ENCODE assay signal across 19 cellular contexts in the genomic region with DNA sequence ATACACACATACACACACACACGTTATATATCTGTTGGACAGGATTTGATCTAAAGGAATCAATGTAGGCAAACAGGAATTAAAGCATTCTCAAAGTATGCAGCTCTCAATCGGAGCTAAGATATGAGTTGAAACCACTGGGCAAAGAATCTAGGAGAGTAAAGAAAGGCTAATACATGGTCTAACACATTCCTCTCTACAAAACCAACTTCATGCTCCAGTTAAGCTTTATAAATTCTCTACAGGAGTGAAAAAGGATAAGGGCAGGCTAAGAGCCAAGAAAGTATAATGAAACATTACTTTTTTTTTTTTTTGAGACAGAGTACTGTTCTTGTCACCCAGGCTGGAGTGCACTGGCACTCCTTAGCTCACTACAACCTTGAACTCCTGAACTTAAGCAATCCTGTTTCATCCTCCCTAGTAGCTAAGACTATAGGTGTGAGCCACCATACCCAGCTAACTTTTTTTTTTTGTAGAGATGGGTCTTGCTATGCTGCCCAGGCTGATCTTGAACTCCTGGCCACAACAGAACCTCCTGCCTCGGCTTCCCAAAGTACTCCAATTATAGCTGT. TPM values are rescaled to one million over a fixed set of nuclear protein-coding genes. Genes with fewer than 3 reads are reported as not detected.
DNase-seq lines count a peak whose midpoint lies in the region; ATAC-seq and TF ChIP-seq lines count a peak whose summit lies in the region.
"Had no signal": no experiment of that assay in that cellular context is flagged by ENCODE, and none has a peak within 500 bp of the region (broad histone marks: within the 10 kb centered on the region; RNA-seq: fewer than 3 reads in every experiment).

No MANE protein-coding gene starts in this region.

- peaks cover 22 to 79% (median 23%) of the 10 kb centered on the region in 3 donors for H3K4me1 ChIP-seq in gastroesophageal sphincter
- H3K4me1 ChIP-seq in muscle layer of colon (ENCODE audit: insufficient read depth, low read length), result peaks cover 36% of the 10 kb centered on the region
- peaks cover 60 to 67% of the 10 kb centered on the region in 2 donors for H3K4me1 ChIP-seq in thyroid gland
- H3K4me1 ChIP-seq in vagina, result peaks cover 57% of the 10 kb centered on the region
- H3K4me1 ChIP-seq: colonic mucosa, neural progenitor cell had no signal

- H3K36me3 ChIP-seq in gastroesophageal sphincter, result peaks cover 4 to 68% of the 10 kb centered on the region in 2 donors
- peaks cover 36% of the 10 kb centered on the region for H3K36me3 ChIP-seq in muscle layer of colon (ENCODE audit: insufficient read depth, low read length)
- peaks cover 26 to 33% of the 10 kb centered on the region in 2 donors for H3K36me3 ChIP-seq in thyroid gland
- H3K36me3 ChIP-seq in vagina, result peaks cover 0 to 61% of the 10 kb centered on the region in 2 donors

- H3K27me3 Mint-ChIP-seq in activated T-cell treated with anti-CD3 and anti-CD28 coated beads, Interleukin-2, amount 50 U/mL, for 24 hours, result no peaks in the 10 kb centered on the region
- H3K27me3 Mint-ChIP-seq in T-cell, result no peaks in the 10 kb centered on the region
- H3K27me3 Mint-ChIP-seq: stimulated activated memory B cell treated with anti-CD40 and anti-IgM and Interleukin-4, amounts not matched to agents 10 μg/mL and 1 μg/mL and 100 μg/mL, for 72 hours had no signal

- peak overlapping the region; percentile 43 to 65 (median 58) for H3K27ac ChIP-seq in gastroesophageal sphincter
- H3K27ac ChIP-seq in muscle layer of colon (ENCODE audit: low read depth, low read length), result peak overlapping the region; percentile 24
- H3K27ac ChIP-seq in thyroid gland, result peak overlapping the region; percentile 56 to 72 (median 68)
- no peak overlapping the region for H3K27ac ChIP-seq in vagina
- H3K27ac ChIP-seq: 22Rv1, colonic mucosa, KMS-11, neural progenitor cell had no signal

- H3K9me3 Mint-ChIP-seq in activated T-cell treated with anti-CD3 and anti-CD28 coated beads, Interleukin-2, amount 50 U/mL, for 24 hours, result no peaks in the 10 kb centered on the region
- H3K9me3 Mint-ChIP-seq in T-cell, result no peaks in the 10 kb centered on the region
- H3K9me3 Mint-ChIP-seq: mesothelial cell of epicardium; neural progenitor cell; stimulated activated memory B cell treated with anti-CD40 and anti-IgM and Interleukin-4, amounts not matched to agents 10 μg/mL and 1 μg/mL and 100 μg/mL, for 72 hours had no signal

- TF ChIP-seq CTCF in gastroesophageal sphincter (IDR thresholded peaks at IDR 0.05), result no peak
- TF ChIP-seq CTCF in thyroid gland (IDR thresholded peaks at IDR 0.05), result no peak
- TF ChIP-seq CTCF in vagina (IDR thresholded peaks at IDR 0.05), result no peak

- CTCF ChIA-PET in T-cell (lab: Charles Lee), result interaction anchor here (0.6 to 2.0 kb wide), 8 partner anchors 9 to 190 kb away, joined by 3 to 8 read pairs (median 4); partner anchors contain the start of gene FBXL3 (in 1 of the 2)

- H3K9ac ChIP-seq in muscle layer of colon (ENCODE audit: low read length), result no peak overlapping the region
- H3K9ac ChIP-seq: KMS-11, neural progenitor cell had no signal

- peaks cover 91% of the 10 kb centered on the region for H3K36me3 Mint-ChIP-seq in activated T-cell treated with anti-CD3 and anti-CD28 coated beads, Interleukin-2, amount 50 U/mL, for 24 hours (ENCODE audit: low read depth)
- H3K36me3 Mint-ChIP-seq in T-cell, result peaks cover 58% of the 10 kb centered on the region

- POLR2A ChIA-PET in T-cell (lab: Charles Lee), result interaction anchor here in 1 of 2 donors (0.5 to 2.9 kb wide), 4 partner anchors 10 to 732 kb away, joined by 3 to 11 read pairs (median 6); no protein-coding TSS in a partner anchor

- TF ChIP-seq EP300 in gastroesophageal sphincter (IDR thresholded peaks at IDR 0.05), result no peak

- H3K27ac Mint-ChIP-seq in activated T-cell treated with anti-CD3 and anti-CD28 coated beads, Interleukin-2, amount 50 U/mL, for 24 hours, result peak overlapping the region; percentile 19
- peak overlapping the region in 1 of 2 donors; percentile 11 for H3K27ac Mint-ChIP-seq in T-cell
- H3K27ac Mint-ChIP-seq: mesothelial cell of epicardium; neural progenitor cell; stimulated activated memory B cell treated with anti-CD40 and anti-IgM and Interleukin-4, amounts not matched to agents 10 μg/mL and 1 μg/mL and 100 μg/mL, for 72 hours had no signal

- no peak for DNase-seq in activated T-cell treated with anti-CD3 and anti-CD28 coated beads, Interleukin-2, amount 50 U/mL, for 24 hours
- DNase-seq in activated T-cell treated with anti-CD3 and anti-CD28 coated beads, Interleukin-2, amount 50 U/mL, for 48 hours, result no peak
- DNase-seq in thyroid gland (no peak), T-cell (no peak), vagina (ENCODE audit: extremely low spot score in 2 of 2) (no peak), GOT3 (lab: John Stamatoyannopoulos, UW) (no peak)
- DNase-seq: activated CD4-positive, alpha-beta T cell treated with anti-CD3 and anti-CD28 coated beads for 4 hours; activated effector memory CD4-positive, alpha-beta T cell treated with anti-CD3 and anti-CD28 coated beads, Interleukin-2, amount 50 U/mL, for 16 hours; anterior cingulate cortex; colonic mucosa; NCI-H1048; NCI-H2029 had no signal

- no peak overlapping the region for H3K4me3 Mint-ChIP-seq in activated T-cell treated with anti-CD3 and anti-CD28 coated beads, Interleukin-2, amount 50 U/mL, for 24 hours
- no peak overlapping the region for H3K4me3 Mint-ChIP-seq in T-cell
- H3K4me3 Mint-ChIP-seq: mesothelial cell of epicardium; neural progenitor cell; stimulated activated memory B cell treated with anti-CD40 and anti-IgM and Interleukin-4, amounts not matched to agents 10 μg/mL and 1 μg/mL and 100 μg/mL, for 72 hours had no signal

- intact Hi-C loops in thyroid gland (cut with DNase I) (no loop called here), vagina (cut with DNase I) (no loop called here)

- H3K4me3 ChIP-seq in gastroesophageal sphincter (no peak overlapping the region), muscle layer of colon (ENCODE audit: low read depth in 1 of 2, low read length in 2 of 2) (no peak overlapping the region), thyroid gland (replicated peaks in 1 of 3) (no peak overlapping the region), vagina (no peak overlapping the region)
- H3K4me3 ChIP-seq: colonic mucosa, neural progenitor cell had no signal

- 53 to 66% methylated on average over 3 of the region's 3 CpGs for WGBS in gastroesophageal sphincter (ENCODE audit: low coverage in 1 of 2), 2 donors
- WGBS in thyroid gland, 2 donors, result 56 to 58% methylated on average over 3 of the region's 3 CpGs

- H3K27me3 ChIP-seq in gastroesophageal sphincter, result no peaks in the 10 kb centered on the region
- no peaks in the 10 kb centered on the region for H3K27me3 ChIP-seq in muscle layer of colon (ENCODE audit: control insufficient read depth in 1 of 2, insufficient read depth in 2 of 2, low read length in 2 of 2)
- no peaks in the 10 kb centered on the region for H3K27me3 ChIP-seq in thyroid gland
- no peaks in the 10 kb centered on the region for H3K27me3 ChIP-seq in vagina
- H3K27me3 ChIP-seq: colonic mucosa, neural progenitor cell had no signal

- TF ChIP-seq POLR2A in gastroesophageal sphincter (IDR thresholded peaks at IDR 0.05) (no peak), thyroid gland (IDR thresholded peaks at IDR 0.05) (no peak), vagina (IDR thresholded peaks at IDR 0.05) (no peak)

- no peaks in the 10 kb centered on the region for H3K9me3 ChIP-seq in gastroesophageal sphincter
- H3K9me3 ChIP-seq in muscle layer of colon (ENCODE audit: low read length), result no peaks in the 10 kb centered on the region
- no peaks in the 10 kb centered on the region for H3K9me3 ChIP-seq in thyroid gland
- no peaks in the 10 kb centered on the region for H3K9me3 ChIP-seq in vagina
- H3K9me3 ChIP-seq: colonic mucosa had no signal

- peak; percentile 36 for ATAC-seq in gastroesophageal sphincter
- ATAC-seq in T-cell (replicated peaks in 1 of 4), result no peak
- ATAC-seq: stimulated activated memory B cell treated with anti-CD40 and anti-IgM and Interleukin-4, amounts not matched to agents 10 μg/mL and 1 μg/mL and 100 μg/mL, for 72 hours had no signal

- H3K4me1 Mint-ChIP-seq in activated T-cell treated with anti-CD3 and anti-CD28 coated beads, Interleukin-2, amount 50 U/mL, for 24 hours (ENCODE audit: low read depth), result peaks cover 62% of the 10 kb centered on the region
- H3K4me1 Mint-ChIP-seq in T-cell, result peaks cover 65 to 74% (median 66%) of the 10 kb centered on the region in 3 donors
- H3K4me1 Mint-ChIP-seq: neural progenitor cell had no signal

RNA-seq across cellular contexts. Expression of gene FBXL3, which starts 10.6 kb away (rescaled TPM):
- total RNA-seq in gastroesophageal sphincter, result 100 to 1,000 TPM in 1 of 4 donors, 10 to 100 TPM in 3; 76.5 to 114 (median 87.0) TPM
- 100 to 1,000 TPM; 144 to 164 (median 155) TPM for total RNA-seq in thyroid gland
- total RNA-seq in T-cell, result 10 to 100 TPM; 58.6 to 89.1 (median 80.0) TPM
- total RNA-seq in vagina, result 59.4 TPM

RNA-seq across cellular contexts. Expression of gene CLN5, which starts 24.4 kb away (rescaled TPM):
- 10 to 100 TPM; 20.2 to 39.7 (median 27.0) TPM for total RNA-seq in gastroesophageal sphincter
- total RNA-seq in thyroid gland, result 100 to 1,000 TPM in 3 of 4 donors, 10 to 100 TPM in 1; 89.2 to 204 (median 173) TPM
- 10 to 100 TPM; 18.1 to 29.5 (median 21.7) TPM for total RNA-seq in T-cell
- total RNA-seq in vagina, result 15.0 TPM
